9 cellular contexts compared by ENCODE assay signal in the genomic region with DNA sequence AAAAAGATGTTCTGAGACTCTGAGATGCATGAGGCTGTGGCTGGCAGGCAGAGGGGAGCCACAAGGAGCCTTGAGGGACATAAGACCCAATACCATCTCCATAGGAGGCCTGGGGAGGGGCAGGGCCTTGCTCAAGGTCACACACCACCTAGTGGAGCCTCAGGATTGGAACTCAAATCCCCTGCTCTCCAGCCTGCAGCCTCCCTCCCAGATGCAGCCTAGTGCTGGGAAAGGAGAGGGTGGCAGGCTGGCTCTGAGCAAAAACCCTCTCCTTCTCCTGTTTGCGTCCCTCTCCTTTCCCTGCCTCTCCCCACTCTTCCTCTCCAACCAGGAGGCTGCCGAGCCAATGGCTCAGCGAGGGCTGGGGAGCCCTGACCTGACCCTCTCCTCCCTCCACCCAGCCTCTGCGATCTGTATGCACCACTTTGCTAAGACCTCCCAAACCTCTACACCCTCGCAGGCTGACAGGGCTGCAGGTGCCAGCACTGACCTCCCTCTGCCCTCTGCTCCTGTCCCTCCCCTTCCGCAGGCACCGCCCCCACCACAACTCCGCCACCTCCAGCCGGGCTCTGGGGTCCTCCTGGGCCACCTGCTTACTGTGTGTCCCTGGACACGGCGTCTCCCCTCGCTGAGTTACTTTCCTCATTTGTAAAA. TPM values are rescaled to one million over a fixed set of nuclear protein-coding genes. Genes with fewer than 3 reads are reported as not detected.
A peak's percentile ranks its signal among the peaks of the same experiment; 100 is the strongest.
DNase-seq lines count a peak whose midpoint lies in the region; ATAC-seq and TF ChIP-seq lines count a peak whose summit lies in the region.
"Had no signal": no experiment of that assay in that cellular context is flagged by ENCODE, and none has a peak within 500 bp of the region (broad histone marks: within the 10 kb centered on the region; RNA-seq: fewer than 3 reads in every experiment).

No MANE protein-coding gene starts in this region.

- H3K27ac ChIP-seq in CD4-positive, alpha-beta T cell (ENCODE audit: low read depth, low read length), result no peak overlapping the region
- no peak overlapping the region for H3K27ac ChIP-seq in HUES64 (ENCODE audit: low read depth, low read length)
- H3K27ac ChIP-seq in transverse colon, result no peak overlapping the region
- H3K27ac ChIP-seq in substantia nigra (ENCODE audit: low read depth, low read length, poor library complexity, severe bottlenecking), result no peak overlapping the region
- H3K27ac ChIP-seq: epithelial cell of prostate had no signal

- H3K36me3 ChIP-seq in HUES64 (ENCODE audit: insufficient read depth, low read length), result no peaks in the 10 kb centered on the region
- no peaks in the 10 kb centered on the region for H3K36me3 ChIP-seq in transverse colon

- H3K4me3 ChIP-seq in HUES64 (ENCODE audit: low read length), result peak overlapping the region; percentile 59
- H3K4me3 ChIP-seq in transverse colon, result peak overlapping the region in 3 of 4 donors; percentile 19 to 44 (median 32)

- peak; percentile 34 for ATAC-seq in CD4-positive, alpha-beta T cell (ENCODE audit: poor library complexity)
- ATAC-seq in activated naive CD8-positive, alpha-beta T cell treated with anti-CD3 and anti-CD28 coated beads, Interleukin-2, amount 10 ng/mL, durations not matched to agents 7 days and 5 days (ENCODE audit: low read depth), result no peak
- ATAC-seq in left lobe of liver, result peak; percentile 74
- ATAC-seq in HG03175 (IDR thresholded peaks at IDR 0.05; ENCODE audit: unreplicated experiment), result no peak

- TF ChIP-seq POLR2A in transverse colon (IDR thresholded peaks at IDR 0.05), result no peak

- 2% methylated on average over 12 of the region's 12 CpGs for WGBS in HUES64
- WGBS in transverse colon (ENCODE audit: low coverage in 1 of 2), 2 donors, result 18 to 38% methylated on average over 5 to 12 of the region's 12 CpGs

- H3K27me3 ChIP-seq in CD4-positive, alpha-beta T cell (ENCODE audit: control insufficient read depth, insufficient read depth, low read length), result peaks cover 23% of the 10 kb centered on the region
- peaks cover 38% of the 10 kb centered on the region for H3K27me3 ChIP-seq in HUES64 (ENCODE audit: insufficient read depth, low read length)
- H3K27me3 ChIP-seq in transverse colon, result peaks cover 54% of the 10 kb centered on the region

- peak overlapping the region; percentile 75 for H3K4me3 Mint-ChIP-seq in CD4-positive, alpha-beta T cell
- peak overlapping the region; percentile 70 for H3K4me3 Mint-ChIP-seq in activated naive CD8-positive, alpha-beta T cell treated with anti-CD3 and anti-CD28 coated beads, Interleukin-2, amount 10 ng/mL, durations not matched to agents 7 days and 5 days

- H3K4me1 Mint-ChIP-seq in CD4-positive, alpha-beta T cell (ENCODE audit: low read depth), result peaks cover 8% of the 10 kb centered on the region
- peaks cover 5% of the 10 kb centered on the region for H3K4me1 Mint-ChIP-seq in activated naive CD8-positive, alpha-beta T cell treated with anti-CD3 and anti-CD28 coated beads, Interleukin-2, amount 10 ng/mL, durations not matched to agents 7 days and 5 days

- in situ Hi-C loops in transverse colon (cut with MboI; ENCODE audit: low pct_ligation_motif_present in 1 of 4, low pct_unique_long_range_greater_than_20kb in 1 of 4, low sequenced_read_pairs in 3 of 4), result no loop called here

- H3K27me3 Mint-ChIP-seq in CD4-positive, alpha-beta T cell, result peaks cover 30% of the 10 kb centered on the region
- H3K27me3 Mint-ChIP-seq in activated naive CD8-positive, alpha-beta T cell treated with anti-CD3 and anti-CD28 coated beads, Interleukin-2, amount 10 ng/mL, durations not matched to agents 7 days and 5 days, result peaks cover 35% of the 10 kb centered on the region

- no peaks in the 10 kb centered on the region for H3K36me3 Mint-ChIP-seq in CD4-positive, alpha-beta T cell (ENCODE audit: low read depth)
- H3K36me3 Mint-ChIP-seq in activated naive CD8-positive, alpha-beta T cell treated with anti-CD3 and anti-CD28 coated beads, Interleukin-2, amount 10 ng/mL, durations not matched to agents 7 days and 5 days, result no peaks in the 10 kb centered on the region

- H3K4me1 ChIP-seq in HUES64 (ENCODE audit: insufficient read depth, low read length), result peaks cover 4% of the 10 kb centered on the region; the same call in 1 of the 2 replicates
- H3K4me1 ChIP-seq in transverse colon, result peaks cover 2 to 14% (median 14%) of the 10 kb centered on the region in 4 donors

- DNase-seq in CD4-positive, alpha-beta T cell, result peak in 2 of 10 experiments; percentile 2 to 32
- no peak for DNase-seq in activated naive CD8-positive, alpha-beta T cell treated with anti-CD3 and anti-CD28 coated beads, Interleukin-2, amount 10 ng/mL, durations not matched to agents 7 days and 5 days
- no peak for DNase-seq in left lobe of liver (ENCODE audit: low spot score)
- DNase-seq in transverse colon, result peak; percentile 27
- DNase-seq in central memory CD4-positive, alpha-beta T cell, result no peak
- DNase-seq in substantia nigra (lab: John Stamatoyannopoulos, UW), result no peak

- no peak overlapping the region for H3K27ac Mint-ChIP-seq in CD4-positive, alpha-beta T cell
- H3K27ac Mint-ChIP-seq in activated naive CD8-positive, alpha-beta T cell treated with anti-CD3 and anti-CD28 coated beads, Interleukin-2, amount 10 ng/mL, durations not matched to agents 7 days and 5 days, result no peak overlapping the region

- no peak for TF ChIP-seq CTCF in CD4-positive, alpha-beta T cell (IDR thresholded peaks at IDR 0.05)
- no peak for TF ChIP-seq CTCF in transverse colon (IDR thresholded peaks at IDR 0.05)

- CTCF ChIA-PET in CD4-positive, alpha-beta T cell (lab: Charles Lee), result no interaction called here

- intact Hi-C loops in CD4-positive, alpha-beta T cell (cut with DNase I, micrococcal nuclease), result no loop called here
- intact Hi-C loops in transverse colon (cut with DNase I; ENCODE audit: low total_unique reads), result no loop called here

- H3K9me3 Mint-ChIP-seq in CD4-positive, alpha-beta T cell, result no peaks in the 10 kb centered on the region
- H3K9me3 Mint-ChIP-seq in activated naive CD8-positive, alpha-beta T cell treated with anti-CD3 and anti-CD28 coated beads, Interleukin-2, amount 10 ng/mL, durations not matched to agents 7 days and 5 days, result no peaks in the 10 kb centered on the region

- H3K9me3 ChIP-seq in CD4-positive, alpha-beta T cell (ENCODE audit: control insufficient read depth, low read length), result no peaks in the 10 kb centered on the region
- H3K9me3 ChIP-seq in HUES64 (ENCODE audit: insufficient read depth, low read depth, low read length), result no peaks in the 10 kb centered on the region
- no peaks in the 10 kb centered on the region for H3K9me3 ChIP-seq in transverse colon

- POLR2A ChIA-PET in CD4-positive, alpha-beta T cell (lab: Charles Lee), result no interaction called here
- POLR2A ChIA-PET in activated naive CD8-positive, alpha-beta T cell treated with anti-CD3 and anti-CD28 coated beads, Interleukin-2, amount 10 ng/mL, durations not matched to agents 7 days and 5 days (lab: Charles Lee), result interaction anchor here (0.7 kb wide), 2 partner anchors 37 to 80 kb away, joined by 3 to 4 read pairs; no protein-coding TSS in a partner anchor

- TF ChIP-seq EP300 in transverse colon (IDR thresholded peaks at IDR 0.05; ENCODE audit: low read depth), result no peak

- no peak overlapping the region for H3K9ac ChIP-seq in HUES64 (ENCODE audit: low read depth, low read length)

RNA-seq across cellular contexts. Expression of gene IGLL1, which starts 14.7 kb away (rescaled TPM):
- total RNA-seq in CD4-positive, alpha-beta T cell, result not detected
- polyA plus RNA-seq in HUES64 (2013, experiment 1 of 2), result not detected
- not detected for polyA plus RNA-seq in HUES64 (2013, experiment 2 of 2)
- total RNA-seq in activated naive CD8-positive, alpha-beta T cell treated with anti-CD3 and anti-CD28 coated beads, Interleukin-2, amount 10 ng/mL, durations not matched to agents 7 days and 5 days, result not detected
- not detected for total RNA-seq in left lobe of liver
- not detected for total RNA-seq in transverse colon

Comparison
In these comparisons a context has a peak if more than half of its experiments do, and no peak if none do; other contexts are left out.
1. ATAC-seq: peak in CD4-positive, alpha-beta T cell (single experiment) and left lobe of liver (single experiment); none in activated naive CD8-positive, alpha-beta T cell treated with anti-CD3 and anti-CD28 coated beads, Interleukin-2, amount 10 ng/mL, durations not matched to agents 7 days and 5 days (single experiment) and HG03175 (single experiment).